Comparison of ENCODE assay signal across 20 cellular contexts in genomic region chr4:52780206-52780605, GRCh38. TPM values are rescaled to one million over a fixed set of nuclear protein-coding genes. Genes with fewer than 3 reads are reported as not detected.
DNase-seq lines count a peak whose midpoint lies in the region; FAIRE-seq and TF ChIP-seq lines count a peak whose summit lies in the region.
"Had no signal": no experiment of that assay in that cellular context is flagged by ENCODE, and none has a peak within 500 bp of the region (broad histone marks: within the 10 kb centered on the region; RNA-seq: fewer than 3 reads in every experiment).

No MANE protein-coding gene starts in this region.

- peaks cover 3% of the 10 kb centered on the region for H3K27me3 ChIP-seq in AG04450 (ENCODE audit: control insufficient read depth, insufficient read depth, low read length)
- H3K27me3 ChIP-seq in keratinocyte (ENCODE audit: control insufficient read depth, extremely low read depth, insufficient read depth, low read length) = no peaks in the 10 kb centered on the region
- H3K27me3 ChIP-seq: brain microvascular endothelial cell, suprapubic skin had no signal

- dilution Hi-C loops in keratinocyte (cut with MboI; ENCODE audit: extremely low pct_ligation_motif_present, low sequenced_read_pairs) = no loop called here

- peaks cover 6% of the 10 kb centered on the region for H3K27me3 Mint-ChIP-seq in HFFc6 (ENCODE audit: insufficient read depth)

- FAIRE-seq in keratinocyte (lab: Jason Lieb, UNC) = peak; percentile 85
- FAIRE-seq: GM18507 had no signal

- H3K9me3 Mint-ChIP-seq in HFFc6 = no peaks in the 10 kb centered on the region

- H3K27ac ChIP-seq in AG04450 (ENCODE audit: low read depth, low read length) = no peak overlapping the region
- H3K27ac ChIP-seq in epithelial cell of prostate = no peak overlapping the region
- no peak overlapping the region for H3K27ac ChIP-seq in keratinocyte (ENCODE audit: control insufficient read depth, insufficient read depth, low read length)
- H3K27ac ChIP-seq: brain microvascular endothelial cell, RWPE1, suprapubic skin had no signal

- no peak overlapping the region for H3K27ac Mint-ChIP-seq in HFFc6
- H3K27ac Mint-ChIP-seq: T-helper 1 cell treated with Interleukin-12 subunit alpha and Interleukin-12 subunit beta and Interleukin-4 antibody, amounts not matched to agents 30 μg/mL and 1 μg/mL, for 36 hours had no signal

- TF ChIP-seq CTCF in AG04450 (IDR thresholded peaks at IDR 0.05; ENCODE audit: low read depth, low read length) (no peak), HFFc6 (IDR thresholded peaks at IDR 0.05) (no peak), keratinocyte (optimal IDR thresholded peaks at IDR 0.05 in 1 of 3, IDR thresholded peaks at IDR 0.05 in 1 of 3, conservative IDR thresholded peaks at IDR 0.05 in 1 of 3; ENCODE audit: extremely low read depth in 1 of 3, insufficient read depth in 2 of 3, low read length in 3 of 3) (no peak)

- DNase-seq in AG04450 (ENCODE audit: low read depth, low spot score) = peak; percentile 3
- peak; percentile 51 for DNase-seq in HFFc6
- DNase-seq in epithelial cell of prostate (ENCODE audit: low read depth, low spot score) = peak; percentile 22
- DNase-seq in keratinocyte (ENCODE audit: low read depth, low spot score) = no peak
- DNase-seq in activated CD8-positive, alpha-beta memory T cell treated with anti-CD3 and anti-CD28 coated beads, Interleukin-2, amount 50 U/mL, for 4 hours = no peak
- no peak for DNase-seq in OCI-M2 (lab: John Stamatoyannopoulos, UW; ENCODE audit: unreplicated experiment)
- DNase-seq in RKO (ENCODE audit: low spot score) = no peak
- DNase-seq in GM19238 (ENCODE audit: insufficient read length, low spot score) = no peak
- DNase-seq: activated CD4-positive, CD25-positive, alpha-beta regulatory T cell; activated naive CD4-positive, alpha-beta T cell; effector memory CD4-positive, alpha-beta T cell; kidney glomerular epithelial cell; mucosa of descending colon; NCI-H187; NCI-H526 treated with DMSO at 0.1 percent for 48 hours had no signal

- H2AFZ ChIP-seq in keratinocyte (ENCODE audit: control insufficient read depth, low read length) = no peak overlapping the region

- no peaks in the 10 kb centered on the region for H3K36me3 ChIP-seq in keratinocyte (ENCODE audit: control insufficient read depth in 2 of 2, extremely low read depth in 1 of 2, insufficient read depth in 2 of 2, low read length in 2 of 2)
- H3K36me3 ChIP-seq: brain microvascular endothelial cell, suprapubic skin had no signal

- H3K4me3 Mint-ChIP-seq in HFFc6 = no peak overlapping the region
- H3K4me3 Mint-ChIP-seq: T-helper 1 cell treated with Interleukin-12 subunit alpha and Interleukin-12 subunit beta and Interleukin-4 antibody, amounts not matched to agents 30 μg/mL and 1 μg/mL, for 36 hours had no signal

- CTCF ChIA-PET in AG04450 (lab: Charles Lee) = interaction anchor here (0.6 to 1.6 kb wide), 3 partner anchors 202 to 1025 kb away, joined by 3 to 5 read pairs (median 4); no protein-coding TSS in a partner anchor

- POLR2A ChIA-PET in AG04450 (lab: Yijun Ruan, JAX) = no interaction called here

- H3K79me2 ChIP-seq in keratinocyte (ENCODE audit: control insufficient read depth, insufficient read depth, low read length) = no peaks in the 10 kb centered on the region

- H3K4me3 ChIP-seq in AG04450 (ENCODE audit: low read depth, low read length) (no peak overlapping the region), keratinocyte (ENCODE audit: control insufficient read depth in 2 of 3, extremely low read depth in 1 of 3, insufficient read depth in 2 of 3, low read depth in 1 of 3, low read length in 3 of 3) (no peak overlapping the region)
- H3K4me3 ChIP-seq: mucosa of descending colon, suprapubic skin had no signal

- H3K4me2 ChIP-seq in keratinocyte (ENCODE audit: control insufficient read depth, extremely low read depth, insufficient read depth, low read depth, low read length) = no peak overlapping the region

- no peaks in the 10 kb centered on the region for H3K4me1 Mint-ChIP-seq in HFFc6 (ENCODE audit: low read depth)

- no peaks in the 10 kb centered on the region for H3K9me1 ChIP-seq in keratinocyte (ENCODE audit: control insufficient read depth, extremely low read depth, insufficient read depth, low read length)

- H3K36me3 Mint-ChIP-seq in HFFc6 (ENCODE audit: low read depth) = no peaks in the 10 kb centered on the region

- no peaks in the 10 kb centered on the region for H4K20me1 ChIP-seq in keratinocyte (ENCODE audit: control insufficient read depth, extremely low read depth, insufficient read depth, low read length)

- no peak overlapping the region for H3K9ac ChIP-seq in keratinocyte (ENCODE audit: control insufficient read depth, extremely low read depth, insufficient read depth, low read length)

- peaks cover 9% of the 10 kb centered on the region for H3K4me1 ChIP-seq in keratinocyte (ENCODE audit: control insufficient read depth, extremely low read depth, insufficient read depth, low read length)

- H3K9me3 ChIP-seq in AG04450 (ENCODE audit: control insufficient read depth, insufficient read depth, low read length) = no peaks in the 10 kb centered on the region
- no peaks in the 10 kb centered on the region for H3K9me3 ChIP-seq in keratinocyte (ENCODE audit: control insufficient read depth, low read depth, low read length)
- H3K9me3 ChIP-seq: mucosa of descending colon, suprapubic skin had no signal

RNA-seq across cellular contexts. Expression of gene ERVMER34-1, which starts 29.0 kb away (rescaled TPM):
- polyA plus RNA-seq in AG04450 (2011; rRNA removed) (0.20 and 0.26 TPM in 2 replicates), keratinocyte (1.9 to 5.0 TPM (median 4.3 TPM) in 3 replicates)
- polyA minus RNA-seq in AG04450 (2011; rRNA and poly(A)+ RNA removed) = 0.18 and 0.35 TPM in 2 replicates
- total RNA-seq in HFFc6 (2021; fragmentation: NEBNext Ultra II Directional; extraction: Animal tissue kit (Norgen Biotek cat#: 25700)) = not detected
- polyA plus RNA-seq in keratinocyte (2011; ENCODE audit: low read depth) = 1.8 TPM
- 1.3 and 3.6 TPM in 2 replicates for polyA plus RNA-seq in keratinocyte (2011; cell fraction: cytosol; rRNA removed)
- polyA plus RNA-seq in keratinocyte (2011; cell fraction: nucleus; rRNA removed) = 4.3 and 5.9 TPM in 2 replicates
- polyA plus RNA-seq in keratinocyte (2012; ENCODE audit: low replicate concordance) = 2.2 and 3.5 TPM in 2 replicates
- 1.7 to 4.2 TPM (median 2.4 TPM) in 3 replicates for polyA minus RNA-seq in keratinocyte
- 2.1 TPM for polyA minus RNA-seq in keratinocyte (2011; cell fraction: cytosol; rRNA and poly(A)+ RNA removed)
- polyA minus RNA-seq in keratinocyte (2011; cell fraction: nucleus; rRNA and poly(A)+ RNA removed) = 3.8 and 7.1 TPM in 2 replicates

Comparison
In these comparisons a context has a peak if more than half of its experiments do, and no peak if none do; other contexts are left out.
1. DNase-seq: peak in AG04450 (single experiment), HFFc6 (single experiment) and epithelial cell of prostate (single experiment); none in keratinocyte (single experiment), activated CD8-positive, alpha-beta memory T cell treated with anti-CD3 and anti-CD28 coated beads, Interleukin-2, amount 50 U/mL, for 4 hours (single experiment), OCI-M2 (single experiment), RKO (single experiment) and GM19238 (single experiment).